In genomic region chr6:33761922-33762629, GRCh38 we compare ENCODE assay signal across 1 cellular context.
TF ChIP-seq lines count a peak whose summit lies in the region.

No MANE protein-coding gene starts in this region.

TF ChIP-seq in HepG2, 621 proteins besides CTCF, POLR2A, EP300 and RAD21 (continued from another document and continues in another):
- TF ChIP-seq, protein P1, sequence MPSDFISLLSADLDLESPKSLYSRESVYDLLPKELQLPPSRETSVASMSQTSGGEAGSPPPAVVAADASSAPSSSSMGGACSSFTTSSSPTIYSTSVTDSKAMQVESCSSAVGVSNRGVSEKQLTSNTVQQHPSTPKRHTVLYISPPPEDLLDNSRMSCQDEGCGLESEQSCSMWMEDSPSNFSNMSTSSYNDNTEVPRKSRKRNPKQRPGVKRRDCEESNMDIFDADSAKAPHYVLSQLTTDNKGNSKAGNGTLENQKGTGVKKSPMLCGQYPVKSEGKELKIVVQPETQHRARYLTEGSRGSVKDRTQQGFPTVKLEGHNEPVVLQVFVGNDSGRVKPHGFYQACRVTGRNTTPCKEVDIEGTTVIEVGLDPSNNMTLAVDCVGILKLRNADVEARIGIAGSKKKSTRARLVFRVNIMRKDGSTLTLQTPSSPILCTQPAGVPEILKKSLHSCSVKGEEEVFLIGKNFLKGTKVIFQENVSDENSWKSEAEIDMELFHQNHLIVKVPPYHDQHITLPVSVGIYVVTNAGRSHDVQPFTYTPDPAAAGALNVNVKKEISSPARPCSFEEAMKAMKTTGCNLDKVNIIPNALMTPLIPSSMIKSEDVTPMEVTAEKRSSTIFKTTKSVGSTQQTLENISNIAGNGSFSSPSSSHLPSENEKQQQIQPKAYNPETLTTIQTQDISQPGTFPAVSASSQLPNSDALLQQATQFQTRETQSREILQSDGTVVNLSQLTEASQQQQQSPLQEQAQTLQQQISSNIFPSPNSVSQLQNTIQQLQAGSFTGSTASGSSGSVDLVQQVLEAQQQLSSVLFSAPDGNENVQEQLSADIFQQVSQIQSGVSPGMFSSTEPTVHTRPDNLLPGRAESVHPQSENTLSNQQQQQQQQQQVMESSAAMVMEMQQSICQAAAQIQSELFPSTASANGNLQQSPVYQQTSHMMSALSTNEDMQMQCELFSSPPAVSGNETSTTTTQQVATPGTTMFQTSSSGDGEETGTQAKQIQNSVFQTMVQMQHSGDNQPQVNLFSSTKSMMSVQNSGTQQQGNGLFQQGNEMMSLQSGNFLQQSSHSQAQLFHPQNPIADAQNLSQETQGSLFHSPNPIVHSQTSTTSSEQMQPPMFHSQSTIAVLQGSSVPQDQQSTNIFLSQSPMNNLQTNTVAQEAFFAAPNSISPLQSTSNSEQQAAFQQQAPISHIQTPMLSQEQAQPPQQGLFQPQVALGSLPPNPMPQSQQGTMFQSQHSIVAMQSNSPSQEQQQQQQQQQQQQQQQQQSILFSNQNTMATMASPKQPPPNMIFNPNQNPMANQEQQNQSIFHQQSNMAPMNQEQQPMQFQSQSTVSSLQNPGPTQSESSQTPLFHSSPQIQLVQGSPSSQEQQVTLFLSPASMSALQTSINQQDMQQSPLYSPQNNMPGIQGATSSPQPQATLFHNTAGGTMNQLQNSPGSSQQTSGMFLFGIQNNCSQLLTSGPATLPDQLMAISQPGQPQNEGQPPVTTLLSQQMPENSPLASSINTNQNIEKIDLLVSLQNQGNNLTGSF (CRISPR knock-in tag; IDR thresholded peaks at IDR 0.05): no peak
- TF ChIP-seq ZMYM3 (CRISPR knock-in tag; IDR thresholded peaks at IDR 0.05) (peak; percentile 94), ZNF761 (CRISPR knock-in tag; conservative IDR thresholded peaks at IDR 0.05) (peak; percentile 89; the same call in 1 of the 2 replicates), ZNF430 (CRISPR knock-in tag; IDR thresholded peaks at IDR 0.05) (peak; percentile 83; the same call in 1 of the 2 replicates), ZNF329 (CRISPR knock-in tag; IDR thresholded peaks at IDR 0.05; ENCODE audit: low read depth) (no peak), ZNF30 (CRISPR knock-in tag; IDR thresholded peaks at IDR 0.05) (no peak), ETV6 (CRISPR knock-in tag; conservative IDR thresholded peaks at IDR 0.05) (no peak), ZNF766 (CRISPR knock-in tag; IDR thresholded peaks at IDR 0.05; ENCODE audit: borderline replicate concordance) (no peak), YEATS4 (CRISPR knock-in tag; IDR thresholded peaks at IDR 0.05; ENCODE audit: borderline replicate concordance) (peak; percentile 57; the same call in 1 of the 2 replicates), ZNF292 (CRISPR knock-in tag; IDR thresholded peaks at IDR 0.05; ENCODE audit: borderline replicate concordance, low read depth) (peak; percentile 99), NFRKB (IDR thresholded peaks at IDR 0.05) (no peak), ZNF543 (CRISPR knock-in tag; IDR thresholded peaks at IDR 0.05) (peak; percentile 62; the same call in 1 of the 2 replicates), ZNF672 (CRISPR knock-in tag; IDR thresholded peaks at IDR 0.05) (no peak), ZNF879 (CRISPR knock-in tag; IDR thresholded peaks at IDR 0.05) (no peak), ZFP36L1 (CRISPR knock-in tag; IDR thresholded peaks at IDR 0.05) (no peak), CCAR2 (optimal IDR thresholded peaks at IDR 0.05; ENCODE audit: low read depth, low read length) (no peak), BHLHE40 (IDR thresholded peaks at IDR 0.05; ENCODE audit: low read length) (peak; percentile 46), SRSF1 (optimal IDR thresholded peaks at IDR 0.05; ENCODE audit: low read depth, low read length) (no peak), ZNF746 (CRISPR knock-in tag; IDR thresholded peaks at IDR 0.05) (peak; percentile 85), SETDB1 (CRISPR knock-in tag; IDR thresholded peaks at IDR 0.05; ENCODE audit: borderline replicate concordance) (no peak), AHR (CRISPR knock-in tag; IDR thresholded peaks at IDR 0.05) (no peak), STAT5B (CRISPR knock-in tag; IDR thresholded peaks at IDR 0.05) (no peak), ZNF839 (CRISPR knock-in tag; IDR thresholded peaks at IDR 0.05; ENCODE audit: borderline replicate concordance) (peak; percentile 50; the same call in 1 of the 2 replicates), GTF2F1 (IDR thresholded peaks at IDR 0.05; ENCODE audit: low read length) (0 out of 2 replicates have a peak, but pooled peaks have one; percentile 22), CHCHD3 (CRISPR knock-in tag; IDR thresholded peaks at IDR 0.05) (0 out of 2 replicates have a peak, but pooled peaks have one; percentile 21), RCOR2 (CRISPR knock-in tag; IDR thresholded peaks at IDR 0.05) (peak; percentile 68), ZNF282 (IDR thresholded peaks at IDR 0.05; ENCODE audit: partially characterized antibody) (no peak), HNRNPK (IDR thresholded peaks at IDR 0.05; ENCODE audit: low read depth, low read length, poor library complexity, severe bottlenecking) (no peak), PITX1 (CRISPR knock-in tag; IDR thresholded peaks at IDR 0.05) (peak; percentile 97), USF2 (IDR thresholded peaks at IDR 0.05; ENCODE audit: low read depth, low read length) (no peak), USF2 (CRISPR knock-in tag; IDR thresholded peaks at IDR 0.05; ENCODE audit: borderline replicate concordance) (no peak), ZNF207 (IDR thresholded peaks at IDR 0.05; ENCODE audit: borderline replicate concordance) (no peak), DMAP1 (CRISPR knock-in tag; IDR thresholded peaks at IDR 0.05) (peak; percentile 22; the same call in 1 of the 2 replicates), ZFP41 (CRISPR knock-in tag; IDR thresholded peaks at IDR 0.05; ENCODE audit: borderline replicate concordance) (0 out of 2 replicates have a peak, but pooled peaks have one; percentile 55), ZNF143 (CRISPR knock-in tag; IDR thresholded peaks at IDR 0.05) (peak; percentile 28; the same call in 1 of the 2 replicates), ARID4A (CRISPR knock-in tag; IDR thresholded peaks at IDR 0.05; ENCODE audit: borderline replicate concordance) (peak; percentile 80; the same call in 1 of the 2 replicates), ZIK1 (CRISPR knock-in tag; IDR thresholded peaks at IDR 0.05; ENCODE audit: borderline replicate concordance, low read depth) (peak; percentile 79; the same call in 1 of the 2 replicates), TERF1 (CRISPR knock-in tag; IDR thresholded peaks at IDR 0.05) (no peak), ZNF331 (CRISPR knock-in tag; IDR thresholded peaks at IDR 0.05) (peak; percentile 91)
- TF ChIP-seq, protein P2, sequence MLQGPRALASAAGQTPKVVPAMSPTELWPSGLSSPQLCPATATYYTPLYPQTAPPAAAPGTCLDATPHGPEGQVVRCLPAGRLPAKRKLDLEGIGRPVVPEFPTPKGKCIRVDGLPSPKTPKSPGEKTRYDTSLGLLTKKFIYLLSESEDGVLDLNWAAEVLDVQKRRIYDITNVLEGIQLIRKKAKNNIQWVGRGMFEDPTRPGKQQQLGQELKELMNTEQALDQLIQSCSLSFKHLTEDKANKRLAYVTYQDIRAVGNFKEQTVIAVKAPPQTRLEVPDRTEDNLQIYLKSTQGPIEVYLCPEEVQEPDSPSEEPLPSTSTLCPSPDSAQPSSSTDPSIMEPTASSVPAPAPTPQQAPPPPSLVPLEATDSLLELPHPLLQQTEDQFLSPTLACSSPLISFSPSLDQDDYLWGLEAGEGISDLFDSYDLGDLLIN (CRISPR knock-in tag; IDR thresholded peaks at IDR 0.05; ENCODE audit: borderline replicate concordance): no peak
- TF ChIP-seq, protein P3, sequence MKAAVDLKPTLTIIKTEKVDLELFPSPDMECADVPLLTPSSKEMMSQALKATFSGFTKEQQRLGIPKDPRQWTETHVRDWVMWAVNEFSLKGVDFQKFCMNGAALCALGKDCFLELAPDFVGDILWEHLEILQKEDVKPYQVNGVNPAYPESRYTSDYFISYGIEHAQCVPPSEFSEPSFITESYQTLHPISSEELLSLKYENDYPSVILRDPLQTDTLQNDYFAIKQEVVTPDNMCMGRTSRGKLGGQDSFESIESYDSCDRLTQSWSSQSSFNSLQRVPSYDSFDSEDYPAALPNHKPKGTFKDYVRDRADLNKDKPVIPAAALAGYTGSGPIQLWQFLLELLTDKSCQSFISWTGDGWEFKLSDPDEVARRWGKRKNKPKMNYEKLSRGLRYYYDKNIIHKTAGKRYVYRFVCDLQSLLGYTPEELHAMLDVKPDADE (CRISPR knock-in tag; IDR thresholded peaks at IDR 0.05): no peak
- TF ChIP-seq, protein P4, sequence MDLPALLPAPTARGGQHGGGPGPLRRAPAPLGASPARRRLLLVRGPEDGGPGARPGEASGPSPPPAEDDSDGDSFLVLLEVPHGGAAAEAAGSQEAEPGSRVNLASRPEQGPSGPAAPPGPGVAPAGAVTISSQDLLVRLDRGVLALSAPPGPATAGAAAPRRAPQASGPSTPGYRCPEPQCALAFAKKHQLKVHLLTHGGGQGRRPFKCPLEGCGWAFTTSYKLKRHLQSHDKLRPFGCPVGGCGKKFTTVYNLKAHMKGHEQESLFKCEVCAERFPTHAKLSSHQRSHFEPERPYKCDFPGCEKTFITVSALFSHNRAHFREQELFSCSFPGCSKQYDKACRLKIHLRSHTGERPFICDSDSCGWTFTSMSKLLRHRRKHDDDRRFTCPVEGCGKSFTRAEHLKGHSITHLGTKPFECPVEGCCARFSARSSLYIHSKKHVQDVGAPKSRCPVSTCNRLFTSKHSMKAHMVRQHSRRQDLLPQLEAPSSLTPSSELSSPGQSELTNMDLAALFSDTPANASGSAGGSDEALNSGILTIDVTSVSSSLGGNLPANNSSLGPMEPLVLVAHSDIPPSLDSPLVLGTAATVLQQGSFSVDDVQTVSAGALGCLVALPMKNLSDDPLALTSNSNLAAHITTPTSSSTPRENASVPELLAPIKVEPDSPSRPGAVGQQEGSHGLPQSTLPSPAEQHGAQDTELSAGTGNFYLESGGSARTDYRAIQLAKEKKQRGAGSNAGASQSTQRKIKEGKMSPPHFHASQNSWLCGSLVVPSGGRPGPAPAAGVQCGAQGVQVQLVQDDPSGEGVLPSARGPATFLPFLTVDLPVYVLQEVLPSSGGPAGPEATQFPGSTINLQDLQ (CRISPR knock-in tag; IDR thresholded peaks at IDR 0.05): no peak
- TF ChIP-seq, protein P5, sequence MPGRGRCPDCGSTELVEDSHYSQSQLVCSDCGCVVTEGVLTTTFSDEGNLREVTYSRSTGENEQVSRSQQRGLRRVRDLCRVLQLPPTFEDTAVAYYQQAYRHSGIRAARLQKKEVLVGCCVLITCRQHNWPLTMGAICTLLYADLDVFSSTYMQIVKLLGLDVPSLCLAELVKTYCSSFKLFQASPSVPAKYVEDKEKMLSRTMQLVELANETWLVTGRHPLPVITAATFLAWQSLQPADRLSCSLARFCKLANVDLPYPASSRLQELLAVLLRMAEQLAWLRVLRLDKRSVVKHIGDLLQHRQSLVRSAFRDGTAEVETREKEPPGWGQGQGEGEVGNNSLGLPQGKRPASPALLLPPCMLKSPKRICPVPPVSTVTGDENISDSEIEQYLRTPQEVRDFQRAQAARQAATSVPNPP (CRISPR knock-in tag; IDR thresholded peaks at IDR 0.05): no peak
- TF ChIP-seq, protein P6, sequence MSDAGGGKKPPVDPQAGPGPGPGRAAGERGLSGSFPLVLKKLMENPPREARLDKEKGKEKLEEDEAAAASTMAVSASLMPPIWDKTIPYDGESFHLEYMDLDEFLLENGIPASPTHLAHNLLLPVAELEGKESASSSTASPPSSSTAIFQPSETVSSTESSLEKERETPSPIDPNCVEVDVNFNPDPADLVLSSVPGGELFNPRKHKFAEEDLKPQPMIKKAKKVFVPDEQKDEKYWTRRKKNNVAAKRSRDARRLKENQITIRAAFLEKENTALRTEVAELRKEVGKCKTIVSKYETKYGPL (CRISPR knock-in tag; IDR thresholded peaks at IDR 0.05): no peak
